Comparison of ENCODE assay signal across 23 cellular contexts in genomic region chr6:90915224-90915915, GRCh38.
DNase-seq lines count a peak whose midpoint lies in the region; ATAC-seq and TF ChIP-seq lines count a peak whose summit lies in the region.
"Had no signal": no experiment of that assay in that cellular context is flagged by ENCODE, and none has a peak within 500 bp of the region (broad histone marks: within the 10 kb centered on the region; RNA-seq: fewer than 3 reads in every experiment).

No MANE protein-coding gene starts in this region.

- H3K27me3 ChIP-seq in GM23338 (ENCODE audit: insufficient read depth) (no peaks in the 10 kb centered on the region), endodermal cell (ENCODE audit: control insufficient read depth, insufficient read depth, low read length, poor library complexity, severe bottlenecking) (no peaks in the 10 kb centered on the region), mesendoderm (ENCODE audit: insufficient read depth, low read length, poor library complexity) (no peaks in the 10 kb centered on the region)
- H3K27me3 ChIP-seq: BE2C, BLaER1 had no signal

- no peak overlapping the region for H4K5ac ChIP-seq in mesendoderm (ENCODE audit: low read length)

- no peaks in the 10 kb centered on the region for H4K20me1 ChIP-seq in GM23338 (replicated peaks; ENCODE audit: insufficient read depth)
- H4K20me1 ChIP-seq: BLaER1 had no signal

- no peaks in the 10 kb centered on the region for H3F3A ChIP-seq in GM23338 (replicated peaks; ENCODE audit: low read depth)

- no peak overlapping the region for H3K4me3 ChIP-seq in GM23338
- peak overlapping the region; percentile 28 for H3K4me3 ChIP-seq in endodermal cell (ENCODE audit: low read length)
- no peak overlapping the region for H3K4me3 ChIP-seq in mesendoderm (ENCODE audit: low read length)
- H3K4me3 ChIP-seq: BLaER1 had no signal

- H2BK5ac ChIP-seq in mesendoderm (ENCODE audit: low read length), result no peak overlapping the region

- H3K27me3 Mint-ChIP-seq in GM23338 (ENCODE audit: insufficient read depth, low read depth, poor library complexity), result no peaks in the 10 kb centered on the region
- no peaks in the 10 kb centered on the region for H3K27me3 Mint-ChIP-seq in endodermal cell (ENCODE audit: insufficient read depth)
- peaks cover 14 to 18% of the 10 kb centered on the region in 2 donors for H3K27me3 Mint-ChIP-seq in T-cell

- H4K8ac ChIP-seq in mesendoderm (ENCODE audit: low read depth, low read length), result no peak overlapping the region

- H3K9me3 Mint-ChIP-seq in GM23338, result peaks cover 27% of the 10 kb centered on the region
- H3K9me3 Mint-ChIP-seq in endodermal cell, result peaks cover 32% of the 10 kb centered on the region
- no peaks in the 10 kb centered on the region for H3K9me3 Mint-ChIP-seq in T-cell

- H3K4ac ChIP-seq in mesendoderm (ENCODE audit: low read depth, low read length), result no peak overlapping the region

- POLR2A ChIA-PET in T-cell (lab: Charles Lee), result no interaction called here

- H3K4me1 Mint-ChIP-seq in GM23338 (peaks cover 2% of the 10 kb centered on the region; the same call in 1 of the 3 replicates), endodermal cell (peaks cover 4% of the 10 kb centered on the region), T-cell (no peaks in the 10 kb centered on the region)
- H3K4me1 Mint-ChIP-seq: CD14-positive monocyte; CD4-positive, alpha-beta memory T cell; CD4-positive, CD25-positive, alpha-beta regulatory T cell; CD8-positive, alpha-beta memory T cell had no signal

- no peaks in the 10 kb centered on the region for H3K79me1 ChIP-seq in mesendoderm (ENCODE audit: low read length)

- peaks cover 27% of the 10 kb centered on the region for H3K9me3 ChIP-seq in endodermal cell (ENCODE audit: control insufficient read depth, low read length)
- H3K9me3 ChIP-seq: BE2C had no signal

- no peaks in the 10 kb centered on the region for H3K4me1 ChIP-seq in GM23338 (ENCODE audit: insufficient read depth)
- H3K4me1 ChIP-seq in endodermal cell (ENCODE audit: control insufficient read depth, insufficient read depth, low read length), result no peaks in the 10 kb centered on the region
- H3K4me1 ChIP-seq in mesendoderm (ENCODE audit: control insufficient read depth, low read depth, low read length), result no peaks in the 10 kb centered on the region
- H3K4me1 ChIP-seq: BE2C, BLaER1 had no signal

- no peaks in the 10 kb centered on the region for H3K79me2 ChIP-seq in GM23338 (replicated peaks; ENCODE audit: insufficient read depth)
- H3K79me2 ChIP-seq in mesendoderm (ENCODE audit: control insufficient read depth, insufficient read depth, low read length), result no peaks in the 10 kb centered on the region

- WGBS in endodermal cell (ENCODE audit: insufficient coverage in 1 of 2, insufficient read length in 1 of 2), 2 experiments, result 77 to 100% methylated on average over 2 to 5 of the region's 5 CpGs
- no CpG with 5 or more reads among the region's 5 CpGs for WGBS in mesendoderm (ENCODE audit: extremely low coverage, insufficient coverage, low lambda C conversion rate)

- no peak overlapping the region for H2BK15ac ChIP-seq in mesendoderm (replicated peaks; ENCODE audit: low read depth)

- no peak overlapping the region for H3K18ac ChIP-seq in mesendoderm (ENCODE audit: low read length)

- CTCF ChIA-PET in T-cell (lab: Charles Lee), result interaction anchor here in 1 of 2 donors (0.6 kb wide), 1 partner anchor 1152 kb away, joined by 10 read pairs; no protein-coding TSS in a partner anchor

- no peak overlapping the region for H3K27ac Mint-ChIP-seq in GM23338
- no peak overlapping the region for H3K27ac Mint-ChIP-seq in endodermal cell
- H3K27ac Mint-ChIP-seq in T-cell, result no peak overlapping the region
- H3K27ac Mint-ChIP-seq: CD14-positive monocyte; CD4-positive, alpha-beta memory T cell; CD4-positive, CD25-positive, alpha-beta regulatory T cell had no signal

- TF ChIP-seq CTCF in GM23338 (conservative IDR thresholded peaks at IDR 0.05; ENCODE audit: low read depth in 2 of 2) (no peak), endodermal cell (conservative IDR thresholded peaks at IDR 0.05) (no peak)

- no peak overlapping the region for H2AFZ ChIP-seq in GM23338

- peak; percentile 63 for DNase-seq in ELF-1 (ENCODE audit: low read depth, low spot score)
- DNase-seq in GM23338 (ENCODE audit: low spot score), result peak; percentile 8
- DNase-seq in endodermal cell, result peak; percentile 69
- peak; percentile 43 for DNase-seq in mesendoderm
- no peak for DNase-seq in T-cell
- DNase-seq in occipital lobe (lab: John Stamatoyannopoulos, UW), result no peak
- DNase-seq in NCI-H2107 treated with DMSO at 0.1 percent for 48 hours (lab: John Stamatoyannopoulos, UW; ENCODE audit: unreplicated experiment), result no peak
- DNase-seq: 8988T; ACHN; BE2C; C1 segment of cervical spinal cord; CD4-positive, alpha-beta memory T cell; CD4-positive, CD25-positive, alpha-beta regulatory T cell; CD8-positive, alpha-beta memory T cell; COR-L47; DMS 273 treated with DMSO at 0.1 percent for 48 hours; DMS153; DMS79; DND-41; EL; GF-D8 had no signal

- no peak overlapping the region for H2AK5ac ChIP-seq in mesendoderm (ENCODE audit: low read length)

- no peak overlapping the region for H3K4me3 Mint-ChIP-seq in GM23338
- no peak overlapping the region for H3K4me3 Mint-ChIP-seq in endodermal cell
- no peak overlapping the region for H3K4me3 Mint-ChIP-seq in T-cell
- H3K4me3 Mint-ChIP-seq: CD14-positive monocyte; CD4-positive, alpha-beta memory T cell; CD4-positive, CD25-positive, alpha-beta regulatory T cell; CD8-positive, alpha-beta memory T cell had no signal

- H3K56ac ChIP-seq in mesendoderm (ENCODE audit: low read length), result no peak overlapping the region

- H3K36me3 Mint-ChIP-seq in GM23338 (ENCODE audit: low read depth) (peaks cover 23% of the 10 kb centered on the region), endodermal cell (ENCODE audit: low read depth) (peaks cover 10% of the 10 kb centered on the region), T-cell (no peaks in the 10 kb centered on the region)
- H3K36me3 Mint-ChIP-seq: CD14-positive monocyte; CD4-positive, alpha-beta memory T cell; CD4-positive, CD25-positive, alpha-beta regulatory T cell; CD8-positive, alpha-beta memory T cell had no signal

- ATAC-seq in GM23338 (no peak), T-cell (replicated peaks in 1 of 4) (no peak)

- H3K27ac ChIP-seq in GM23338 (ENCODE audit: low read depth) (no peak overlapping the region), endodermal cell (ENCODE audit: low read depth, low read length) (no peak overlapping the region), mesendoderm (ENCODE audit: low read depth, low read length) (no peak overlapping the region)
- H3K27ac ChIP-seq: BLaER1 had no signal

- H3K4me2 ChIP-seq in GM23338 (no peak overlapping the region), mesendoderm (ENCODE audit: low read length) (no peak overlapping the region)
- H3K4me2 ChIP-seq: BLaER1 had no signal

- H3K36me3 ChIP-seq in GM23338 (ENCODE audit: insufficient read depth) (peaks cover 13% of the 10 kb centered on the region; the same call in 1 of the 2 replicates), endodermal cell (ENCODE audit: control insufficient read depth, insufficient read depth, low read length) (no peaks in the 10 kb centered on the region), mesendoderm (ENCODE audit: control insufficient read depth, insufficient read depth, low read length) (no peaks in the 10 kb centered on the region)
- H3K36me3 ChIP-seq: BE2C, BLaER1 had no signal

- peaks cover 4% of the 10 kb centered on the region; the same call in 1 of the 2 replicates for H3K9me2 ChIP-seq in GM23338 (ENCODE audit: insufficient read depth)

- no peak overlapping the region for H2BK120ac ChIP-seq in mesendoderm (ENCODE audit: low read depth, low read length)

- H3K23ac ChIP-seq in mesendoderm (ENCODE audit: low read length), result no peak overlapping the region

- H3K9ac ChIP-seq in endodermal cell (ENCODE audit: extremely low read depth, low read length, poor library complexity, severe bottlenecking) (no peak overlapping the region), mesendoderm (ENCODE audit: low read length) (no peak overlapping the region)
- H3K9ac ChIP-seq: BLaER1 had no signal

TF ChIP-seq in GM23338, 12 proteins besides CTCF, POLR2A, EP300 and RAD21 (continues in another document):
- no peak for TF ChIP-seq ETS1 (IDR thresholded peaks at IDR 0.05)
- TF ChIP-seq ZNF331 (CRISPR knock-in tag; IDR thresholded peaks at IDR 0.05; ENCODE audit: low read depth), result no peak
- no peak for TF ChIP-seq EZH2 (IDR thresholded peaks at IDR 0.05; ENCODE audit: low read depth, unreplicated experiment)
- no peak for TF ChIP-seq EZH2phosphoT487 (IDR thresholded peaks at IDR 0.05; ENCODE audit: unreplicated experiment)
- TF ChIP-seq NANOG (IDR thresholded peaks at IDR 0.05; ENCODE audit: borderline replicate concordance), result no peak
- TF ChIP-seq STAT1 (IDR thresholded peaks at IDR 0.05; ENCODE audit: unreplicated experiment), result no peak
- TF ChIP-seq ZNF114 (CRISPR knock-in tag; IDR thresholded peaks at IDR 0.05), result no peak
- TF ChIP-seq POLR2AphosphoS5 (IDR thresholded peaks at IDR 0.05; ENCODE audit: low read depth), result no peak
- no peak for TF ChIP-seq JUNB (IDR thresholded peaks at IDR 0.05; ENCODE audit: unreplicated experiment)

Comparison
In these comparisons a context has a peak if more than half of its experiments do, and no peak if none do; other contexts are left out.
1. DNase-seq: peak in ELF-1 (single experiment), GM23338 (single experiment), endodermal cell (single experiment) and mesendoderm (single experiment); none in T-cell (0 of 34), occipital lobe (single experiment) and NCI-H2107 treated with DMSO at 0.1 percent for 48 hours (single experiment).